Comparison of ENCODE assay signal across 1 cellular context in the genomic region with DNA sequence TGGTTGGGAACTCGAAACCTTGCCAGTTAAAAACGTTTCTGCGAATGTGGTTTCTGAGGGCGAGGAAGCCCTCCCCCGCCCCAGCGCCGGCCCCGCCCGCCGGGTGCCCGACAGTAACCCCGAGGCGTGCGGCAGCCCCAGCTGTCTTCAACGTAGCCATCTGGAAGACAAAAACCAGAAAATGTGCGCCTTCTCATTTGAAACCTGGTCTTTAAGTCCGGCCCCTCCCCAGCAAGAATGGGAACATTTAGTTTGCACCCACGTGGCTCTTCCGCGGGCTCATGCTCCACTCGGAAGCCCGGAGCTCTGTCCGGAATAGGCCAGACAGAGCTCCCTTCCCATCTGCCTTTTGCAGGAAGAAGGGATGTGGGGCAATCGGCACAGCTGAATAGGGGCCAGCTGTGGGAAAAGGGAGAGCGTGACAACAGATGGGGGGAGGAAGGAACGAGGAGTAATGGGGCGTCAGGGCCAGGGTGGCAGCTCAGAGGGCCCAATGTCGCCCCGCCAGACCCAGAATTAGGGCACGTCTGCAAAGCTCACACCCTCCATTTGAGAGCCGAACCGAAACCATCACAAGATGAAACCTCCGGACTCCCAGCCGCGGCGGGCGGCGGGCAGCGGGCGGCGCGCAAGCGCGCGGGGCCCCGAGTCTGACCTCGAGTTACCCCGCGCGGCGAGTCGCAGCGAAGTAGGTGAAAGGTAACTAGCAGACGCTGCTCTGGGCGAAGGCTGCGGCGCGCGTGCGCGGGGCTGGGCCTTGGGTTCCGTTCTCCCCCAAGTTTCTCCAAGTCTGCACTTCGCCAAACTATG.
TF ChIP-seq lines count a peak whose summit lies in the region.

No MANE protein-coding gene starts in this region.

TF ChIP-seq in HepG2, 621 proteins besides CTCF, POLR2A, EP300 and RAD21 (continued from another document and continues in another):
- TF ChIP-seq, protein P1, sequence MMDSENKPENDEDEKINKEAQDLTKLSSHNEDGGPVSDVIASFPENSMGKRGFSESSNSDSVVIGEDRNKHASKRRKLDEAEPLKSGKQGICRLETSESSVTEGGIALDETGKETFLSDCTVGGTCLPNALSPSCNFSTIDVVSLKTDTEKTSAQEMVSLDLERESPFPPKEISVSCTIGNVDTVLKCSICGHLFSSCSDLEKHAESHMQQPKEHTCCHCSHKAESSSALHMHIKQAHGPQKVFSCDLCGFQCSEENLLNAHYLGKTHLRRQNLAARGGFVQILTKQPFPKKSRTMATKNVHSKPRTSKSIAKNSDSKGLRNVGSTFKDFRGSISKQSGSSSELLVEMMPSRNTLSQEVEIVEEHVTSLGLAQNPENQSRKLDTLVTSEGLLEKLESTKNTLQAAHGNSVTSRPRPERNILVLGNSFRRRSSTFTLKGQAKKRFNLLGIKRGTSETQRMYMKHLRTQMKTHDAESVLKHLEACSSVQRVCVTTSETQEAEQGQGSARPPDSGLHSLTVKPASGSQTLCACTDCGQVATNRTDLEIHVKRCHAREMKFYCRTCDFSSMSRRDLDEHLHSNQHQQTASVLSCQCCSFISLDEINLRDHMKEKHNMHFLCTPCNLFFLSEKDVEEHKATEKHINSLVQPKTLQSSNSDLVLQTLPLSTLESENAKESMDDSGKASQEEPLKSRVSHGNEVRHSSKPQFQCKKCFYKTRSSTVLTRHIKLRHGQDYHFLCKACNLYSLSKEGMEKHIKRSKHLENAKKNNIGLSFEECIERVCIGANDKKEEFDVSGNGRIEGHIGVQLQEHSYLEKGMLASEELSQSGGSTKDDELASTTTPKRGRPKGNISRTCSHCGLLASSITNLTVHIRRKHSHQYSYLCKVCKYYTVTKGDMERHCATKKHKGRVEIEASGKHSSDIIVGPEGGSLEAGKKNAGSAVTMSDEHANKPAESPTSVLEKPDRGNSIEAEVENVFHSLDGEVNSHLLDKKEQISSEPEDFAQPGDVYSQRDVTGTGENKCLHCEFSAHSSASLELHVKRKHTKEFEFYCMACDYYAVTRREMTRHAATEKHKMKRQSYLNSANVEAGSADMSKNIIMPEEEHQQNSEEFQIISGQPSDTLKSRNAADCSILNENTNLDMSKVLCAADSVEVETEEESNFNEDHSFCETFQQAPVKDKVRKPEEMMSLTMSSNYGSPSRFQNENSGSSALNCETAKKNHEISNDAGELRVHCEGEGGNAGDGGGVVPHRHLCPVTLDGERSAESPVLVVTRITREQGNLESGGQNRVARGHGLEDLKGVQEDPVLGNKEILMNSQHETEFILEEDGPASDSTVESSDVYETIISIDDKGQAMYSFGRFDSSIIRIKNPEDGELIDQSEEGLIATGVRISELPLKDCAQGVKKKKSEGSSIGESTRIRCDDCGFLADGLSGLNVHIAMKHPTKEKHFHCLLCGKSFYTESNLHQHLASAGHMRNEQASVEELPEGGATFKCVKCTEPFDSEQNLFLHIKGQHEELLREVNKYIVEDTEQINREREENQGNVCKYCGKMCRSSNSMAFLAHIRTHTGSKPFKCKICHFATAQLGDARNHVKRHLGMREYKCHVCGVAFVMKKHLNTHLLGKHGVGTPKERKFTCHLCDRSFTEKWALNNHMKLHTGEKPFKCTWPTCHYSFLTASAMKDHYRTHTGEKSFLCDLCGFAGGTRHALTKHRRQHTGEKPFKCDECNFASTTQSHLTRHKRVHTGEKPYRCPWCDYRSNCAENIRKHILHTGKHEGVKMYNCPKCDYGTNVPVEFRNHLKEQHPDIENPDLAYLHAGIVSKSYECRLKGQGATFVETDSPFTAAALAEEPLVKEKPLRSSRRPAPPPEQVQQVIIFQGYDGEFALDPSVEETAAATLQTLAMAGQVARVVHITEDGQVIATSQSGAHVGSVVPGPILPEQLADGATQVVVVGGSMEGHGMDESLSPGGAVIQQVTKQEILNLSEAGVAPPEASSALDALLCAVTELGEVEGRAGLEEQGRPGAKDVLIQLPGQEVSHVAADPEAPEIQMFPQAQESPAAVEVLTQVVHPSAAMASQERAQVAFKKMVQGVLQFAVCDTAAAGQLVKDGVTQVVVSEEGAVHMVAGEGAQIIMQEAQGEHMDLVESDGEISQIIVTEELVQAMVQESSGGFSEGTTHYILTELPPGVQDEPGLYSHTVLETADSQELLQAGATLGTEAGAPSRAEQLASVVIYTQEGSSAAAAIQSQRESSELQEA (CRISPR knock-in tag; IDR thresholded peaks at IDR 0.05; ENCODE audit: not compliant biosample characterization): peak; percentile 77
- TF ChIP-seq, protein P2, sequence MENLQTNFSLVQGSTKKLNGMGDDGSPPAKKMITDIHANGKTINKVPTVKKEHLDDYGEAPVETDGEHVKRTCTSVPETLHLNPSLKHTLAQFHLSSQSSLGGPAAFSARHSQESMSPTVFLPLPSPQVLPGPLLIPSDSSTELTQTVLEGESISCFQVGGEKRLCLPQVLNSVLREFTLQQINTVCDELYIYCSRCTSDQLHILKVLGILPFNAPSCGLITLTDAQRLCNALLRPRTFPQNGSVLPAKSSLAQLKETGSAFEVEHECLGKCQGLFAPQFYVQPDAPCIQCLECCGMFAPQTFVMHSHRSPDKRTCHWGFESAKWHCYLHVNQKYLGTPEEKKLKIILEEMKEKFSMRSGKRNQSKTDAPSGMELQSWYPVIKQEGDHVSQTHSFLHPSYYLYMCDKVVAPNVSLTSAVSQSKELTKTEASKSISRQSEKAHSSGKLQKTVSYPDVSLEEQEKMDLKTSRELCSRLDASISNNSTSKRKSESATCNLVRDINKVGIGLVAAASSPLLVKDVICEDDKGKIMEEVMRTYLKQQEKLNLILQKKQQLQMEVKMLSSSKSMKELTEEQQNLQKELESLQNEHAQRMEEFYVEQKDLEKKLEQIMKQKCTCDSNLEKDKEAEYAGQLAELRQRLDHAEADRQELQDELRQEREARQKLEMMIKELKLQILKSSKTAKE (CRISPR knock-in tag; IDR thresholded peaks at IDR 0.05; ENCODE audit: borderline replicate concordance): peak; percentile 82; the same call in 1 of the 2 replicates
- TF ChIP-seq, protein P3, sequence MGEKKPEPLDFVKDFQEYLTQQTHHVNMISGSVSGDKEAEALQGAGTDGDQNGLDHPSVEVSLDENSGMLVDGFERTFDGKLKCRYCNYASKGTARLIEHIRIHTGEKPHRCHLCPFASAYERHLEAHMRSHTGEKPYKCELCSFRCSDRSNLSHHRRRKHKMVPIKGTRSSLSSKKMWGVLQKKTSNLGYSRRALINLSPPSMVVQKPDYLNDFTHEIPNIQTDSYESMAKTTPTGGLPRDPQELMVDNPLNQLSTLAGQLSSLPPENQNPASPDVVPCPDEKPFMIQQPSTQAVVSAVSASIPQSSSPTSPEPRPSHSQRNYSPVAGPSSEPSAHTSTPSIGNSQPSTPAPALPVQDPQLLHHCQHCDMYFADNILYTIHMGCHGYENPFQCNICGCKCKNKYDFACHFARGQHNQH (CRISPR knock-in tag; IDR thresholded peaks at IDR 0.05): no peak; the same call in 1 of the 2 replicates
- peak; percentile 66; the same call in 1 of the 2 replicates for TF ChIP-seq ZNF749 (CRISPR knock-in tag; IDR thresholded peaks at IDR 0.05; ENCODE audit: borderline replicate concordance)
- TF ChIP-seq, protein P4, sequence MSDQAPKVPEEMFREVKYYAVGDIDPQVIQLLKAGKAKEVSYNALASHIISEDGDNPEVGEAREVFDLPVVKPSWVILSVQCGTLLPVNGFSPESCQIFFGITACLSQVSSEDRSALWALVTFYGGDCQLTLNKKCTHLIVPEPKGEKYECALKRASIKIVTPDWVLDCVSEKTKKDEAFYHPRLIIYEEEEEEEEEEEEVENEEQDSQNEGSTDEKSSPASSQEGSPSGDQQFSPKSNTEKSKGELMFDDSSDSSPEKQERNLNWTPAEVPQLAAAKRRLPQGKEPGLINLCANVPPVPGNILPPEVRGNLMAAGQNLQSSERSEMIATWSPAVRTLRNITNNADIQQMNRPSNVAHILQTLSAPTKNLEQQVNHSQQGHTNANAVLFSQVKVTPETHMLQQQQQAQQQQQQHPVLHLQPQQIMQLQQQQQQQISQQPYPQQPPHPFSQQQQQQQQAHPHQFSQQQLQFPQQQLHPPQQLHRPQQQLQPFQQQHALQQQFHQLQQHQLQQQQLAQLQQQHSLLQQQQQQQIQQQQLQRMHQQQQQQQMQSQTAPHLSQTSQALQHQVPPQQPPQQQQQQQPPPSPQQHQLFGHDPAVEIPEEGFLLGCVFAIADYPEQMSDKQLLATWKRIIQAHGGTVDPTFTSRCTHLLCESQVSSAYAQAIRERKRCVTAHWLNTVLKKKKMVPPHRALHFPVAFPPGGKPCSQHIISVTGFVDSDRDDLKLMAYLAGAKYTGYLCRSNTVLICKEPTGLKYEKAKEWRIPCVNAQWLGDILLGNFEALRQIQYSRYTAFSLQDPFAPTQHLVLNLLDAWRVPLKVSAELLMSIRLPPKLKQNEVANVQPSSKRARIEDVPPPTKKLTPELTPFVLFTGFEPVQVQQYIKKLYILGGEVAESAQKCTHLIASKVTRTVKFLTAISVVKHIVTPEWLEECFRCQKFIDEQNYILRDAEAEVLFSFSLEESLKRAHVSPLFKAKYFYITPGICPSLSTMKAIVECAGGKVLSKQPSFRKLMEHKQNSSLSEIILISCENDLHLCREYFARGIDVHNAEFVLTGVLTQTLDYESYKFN (CRISPR knock-in tag; conservative IDR thresholded peaks at IDR 0.05): peak; percentile 58
- 0 out of 2 replicates have a peak, but pooled peaks have one; percentile 15 for TF ChIP-seq PHF21A (CRISPR knock-in tag; IDR thresholded peaks at IDR 0.05)
- TF ChIP-seq, protein P5, sequence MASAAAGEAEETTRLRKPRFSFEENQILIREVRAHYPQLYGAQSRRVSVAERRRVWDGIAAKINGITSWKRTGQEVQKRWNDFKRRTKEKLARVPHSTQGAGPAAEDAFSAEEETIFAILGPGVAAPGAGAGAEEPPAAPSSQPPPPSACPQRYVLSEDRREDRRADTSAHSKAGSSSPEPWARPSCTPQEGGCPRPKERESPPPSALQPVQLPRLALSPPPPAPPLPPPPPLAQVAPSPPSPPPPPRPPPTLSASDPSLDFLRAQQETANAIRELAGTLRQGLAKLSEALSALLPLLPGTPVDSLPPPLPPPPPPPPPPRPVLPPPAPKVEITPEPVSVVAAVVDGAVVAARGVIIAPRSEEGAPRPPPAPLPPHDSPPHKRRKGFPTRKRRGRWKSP (CRISPR knock-in tag; IDR thresholded peaks at IDR 0.05): peak; percentile 47; the same call in 1 of the 2 replicates
- TF ChIP-seq, protein P6, sequence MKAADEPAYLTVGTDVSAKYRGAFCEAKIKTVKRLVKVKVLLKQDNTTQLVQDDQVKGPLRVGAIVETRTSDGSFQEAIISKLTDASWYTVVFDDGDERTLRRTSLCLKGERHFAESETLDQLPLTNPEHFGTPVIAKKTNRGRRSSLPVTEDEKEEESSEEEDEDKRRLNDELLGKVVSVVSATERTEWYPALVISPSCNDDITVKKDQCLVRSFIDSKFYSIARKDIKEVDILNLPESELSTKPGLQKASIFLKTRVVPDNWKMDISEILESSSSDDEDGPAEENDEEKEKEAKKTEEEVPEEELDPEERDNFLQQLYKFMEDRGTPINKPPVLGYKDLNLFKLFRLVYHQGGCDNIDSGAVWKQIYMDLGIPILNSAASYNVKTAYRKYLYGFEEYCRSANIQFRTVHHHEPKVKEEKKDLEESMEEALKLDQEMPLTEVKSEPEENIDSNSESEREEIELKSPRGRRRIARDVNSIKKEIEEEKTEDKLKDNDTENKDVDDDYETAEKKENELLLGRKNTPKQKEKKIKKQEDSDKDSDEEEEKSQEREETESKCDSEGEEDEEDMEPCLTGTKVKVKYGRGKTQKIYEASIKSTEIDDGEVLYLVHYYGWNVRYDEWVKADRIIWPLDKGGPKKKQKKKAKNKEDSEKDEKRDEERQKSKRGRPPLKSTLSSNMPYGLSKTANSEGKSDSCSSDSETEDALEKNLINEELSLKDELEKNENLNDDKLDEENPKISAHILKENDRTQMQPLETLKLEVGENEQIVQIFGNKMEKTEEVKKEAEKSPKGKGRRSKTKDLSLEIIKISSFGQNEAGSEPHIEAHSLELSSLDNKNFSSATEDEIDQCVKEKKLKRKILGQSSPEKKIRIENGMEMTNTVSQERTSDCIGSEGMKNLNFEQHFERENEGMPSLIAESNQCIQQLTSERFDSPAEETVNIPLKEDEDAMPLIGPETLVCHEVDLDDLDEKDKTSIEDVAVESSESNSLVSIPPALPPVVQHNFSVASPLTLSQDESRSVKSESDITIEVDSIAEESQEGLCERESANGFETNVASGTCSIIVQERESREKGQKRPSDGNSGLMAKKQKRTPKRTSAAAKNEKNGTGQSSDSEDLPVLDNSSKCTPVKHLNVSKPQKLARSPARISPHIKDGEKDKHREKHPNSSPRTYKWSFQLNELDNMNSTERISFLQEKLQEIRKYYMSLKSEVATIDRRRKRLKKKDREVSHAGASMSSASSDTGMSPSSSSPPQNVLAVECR (CRISPR knock-in tag; IDR thresholded peaks at IDR 0.05; ENCODE audit: borderline replicate concordance): peak; percentile 56; the same call in 1 of the 2 replicates
- peak; percentile 36; the same call in 1 of the 2 replicates for TF ChIP-seq BORCS8-MEF2B (CRISPR knock-in tag; IDR thresholded peaks at IDR 0.05)
- TF ChIP-seq TCF12 (IDR thresholded peaks at IDR 0.05): no peak
- TF ChIP-seq TCF12 (CRISPR knock-in tag; IDR thresholded peaks at IDR 0.05): 0 out of 2 replicates have a peak, but pooled peaks have one; percentile 34
- TF ChIP-seq ZNF619 (CRISPR knock-in tag; IDR thresholded peaks at IDR 0.05): peak; percentile 35; the same call in 1 of the 2 replicates
- 0 out of 2 replicates have a peak, but pooled peaks have one; percentile 61 for TF ChIP-seq ZNF33B (CRISPR knock-in tag; IDR thresholded peaks at IDR 0.05)
- no peak for TF ChIP-seq ZNF432 (CRISPR knock-in tag; IDR thresholded peaks at IDR 0.05; ENCODE audit: borderline replicate concordance)
- no peak for TF ChIP-seq HMG20A (CRISPR knock-in tag; IDR thresholded peaks at IDR 0.05; ENCODE audit: borderline replicate concordance)
- TF ChIP-seq DPF2 (CRISPR knock-in tag; IDR thresholded peaks at IDR 0.05; ENCODE audit: borderline replicate concordance, low read depth): 0 out of 2 replicates have a peak, but pooled peaks have one; percentile 22
- TF ChIP-seq GFI1 (CRISPR knock-in tag; IDR thresholded peaks at IDR 0.05; ENCODE audit: borderline replicate concordance): peak; percentile 48; the same call in 1 of the 2 replicates
- TF ChIP-seq, protein P7, sequence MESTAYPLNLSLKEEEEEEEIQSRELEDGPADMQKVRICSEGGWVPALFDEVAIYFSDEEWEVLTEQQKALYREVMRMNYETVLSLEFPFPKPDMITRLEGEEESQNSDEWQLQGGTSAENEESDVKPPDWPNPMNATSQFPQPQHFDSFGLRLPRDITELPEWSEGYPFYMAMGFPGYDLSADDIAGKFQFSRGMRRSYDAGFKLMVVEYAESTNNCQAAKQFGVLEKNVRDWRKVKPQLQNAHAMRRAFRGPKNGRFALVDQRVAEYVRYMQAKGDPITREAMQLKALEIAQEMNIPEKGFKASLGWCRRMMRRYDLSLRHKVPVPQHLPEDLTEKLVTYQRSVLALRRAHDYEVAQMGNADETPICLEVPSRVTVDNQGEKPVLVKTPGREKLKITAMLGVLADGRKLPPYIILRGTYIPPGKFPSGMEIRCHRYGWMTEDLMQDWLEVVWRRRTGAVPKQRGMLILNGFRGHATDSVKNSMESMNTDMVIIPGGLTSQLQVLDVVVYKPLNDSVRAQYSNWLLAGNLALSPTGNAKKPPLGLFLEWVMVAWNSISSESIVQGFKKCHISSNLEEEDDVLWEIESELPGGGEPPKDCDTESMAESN (CRISPR knock-in tag; conservative IDR thresholded peaks at IDR 0.05): 0 out of 2 replicates have a peak, but pooled peaks have one; percentile 44
- TF ChIP-seq, protein P8, sequence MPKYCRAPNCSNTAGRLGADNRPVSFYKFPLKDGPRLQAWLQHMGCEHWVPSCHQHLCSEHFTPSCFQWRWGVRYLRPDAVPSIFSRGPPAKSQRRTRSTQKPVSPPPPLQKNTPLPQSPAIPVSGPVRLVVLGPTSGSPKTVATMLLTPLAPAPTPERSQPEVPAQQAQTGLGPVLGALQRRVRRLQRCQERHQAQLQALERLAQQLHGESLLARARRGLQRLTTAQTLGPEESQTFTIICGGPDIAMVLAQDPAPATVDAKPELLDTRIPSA (CRISPR knock-in tag; IDR thresholded peaks at IDR 0.05; ENCODE audit: borderline replicate concordance): no peak
- peak; percentile 5; the same call in 1 of the 2 replicates for TF ChIP-seq ZNF160 (CRISPR knock-in tag; IDR thresholded peaks at IDR 0.05)
